8 cellular contexts compared by ENCODE assay signal in genomic region chr11:27472398-27473016, GRCh38. TPM values are rescaled to one million over a fixed set of nuclear protein-coding genes. Genes with fewer than 3 reads are reported as not detected.
DNase-seq lines count a peak whose midpoint lies in the region; ATAC-seq and TF ChIP-seq lines count a peak whose summit lies in the region.

A gene with protein sequence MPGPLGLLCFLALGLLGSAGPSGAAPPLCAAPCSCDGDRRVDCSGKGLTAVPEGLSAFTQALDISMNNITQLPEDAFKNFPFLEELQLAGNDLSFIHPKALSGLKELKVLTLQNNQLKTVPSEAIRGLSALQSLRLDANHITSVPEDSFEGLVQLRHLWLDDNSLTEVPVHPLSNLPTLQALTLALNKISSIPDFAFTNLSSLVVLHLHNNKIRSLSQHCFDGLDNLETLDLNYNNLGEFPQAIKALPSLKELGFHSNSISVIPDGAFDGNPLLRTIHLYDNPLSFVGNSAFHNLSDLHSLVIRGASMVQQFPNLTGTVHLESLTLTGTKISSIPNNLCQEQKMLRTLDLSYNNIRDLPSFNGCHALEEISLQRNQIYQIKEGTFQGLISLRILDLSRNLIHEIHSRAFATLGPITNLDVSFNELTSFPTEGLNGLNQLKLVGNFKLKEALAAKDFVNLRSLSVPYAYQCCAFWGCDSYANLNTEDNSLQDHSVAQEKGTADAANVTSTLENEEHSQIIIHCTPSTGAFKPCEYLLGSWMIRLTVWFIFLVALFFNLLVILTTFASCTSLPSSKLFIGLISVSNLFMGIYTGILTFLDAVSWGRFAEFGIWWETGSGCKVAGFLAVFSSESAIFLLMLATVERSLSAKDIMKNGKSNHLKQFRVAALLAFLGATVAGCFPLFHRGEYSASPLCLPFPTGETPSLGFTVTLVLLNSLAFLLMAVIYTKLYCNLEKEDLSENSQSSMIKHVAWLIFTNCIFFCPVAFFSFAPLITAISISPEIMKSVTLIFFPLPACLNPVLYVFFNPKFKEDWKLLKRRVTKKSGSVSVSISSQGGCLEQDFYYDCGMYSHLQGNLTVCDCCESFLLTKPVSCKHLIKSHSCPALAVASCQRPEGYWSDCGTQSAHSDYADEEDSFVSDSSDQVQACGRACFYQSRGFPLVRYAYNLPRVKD (minus strand): TSS chr11:27472790. CDS start chr11:27472302, 488 bp downstream.

- CTCF ChIA-PET in GM10248 (lab: Yijun Ruan, JAX): interaction anchor here (1.0 to 5.8 kb wide), 4 partner anchors 11 to 26 kb away, joined by 3 to 42 read pairs (median 4); no protein-coding TSS in a partner anchor

- peaks cover 16% of the 10 kb centered on the region for H3K4me1 Mint-ChIP-seq in T-helper 17 cell

- POLR2A ChIA-PET in GM10248 (lab: Yijun Ruan, JAX): no interaction called here

- H3K27ac Mint-ChIP-seq in T-helper 17 cell: peak within 1 kb of the TSS; percentile 84

- H3K27ac ChIP-seq in angular gyrus (ENCODE audit: low read depth, low read length): peak within 1 kb of the TSS; percentile 53
- H3K27ac ChIP-seq in upper lobe of right lung: peak within 1 kb of the TSS; percentile 60

- H3K36me3 ChIP-seq in upper lobe of right lung: no peaks in the 10 kb centered on the region

- intact Hi-C loops in left ventricle myocardium superior (cut with micrococcal nuclease): no loop called here
- intact Hi-C loops in posterior vena cava (cut with DNase I): no loop called here
- intact Hi-C loops in upper lobe of right lung (cut with DNase I): no loop called here

- DNase-seq in GM10248 (ENCODE audit: extremely low spot score) (peak; percentile 66), NCI-H146 (lab: John Stamatoyannopoulos, UW) (peak; percentile 99), T-helper 17 cell (peak; percentile 43 to 53 (median 46)), left ventricle myocardium superior (peak; percentile 93), posterior vena cava (ENCODE audit: low spot score) (peak; percentile 95), upper lobe of right lung (peak; percentile 84)

- peak within 1 kb of the TSS; percentile 100 for H3K4me3 Mint-ChIP-seq in T-helper 17 cell

- ATAC-seq in HG02763 (IDR thresholded peaks at IDR 0.05; ENCODE audit: unreplicated experiment) (peak; percentile 73), T-helper 17 cell (peak; percentile 92), left ventricle myocardium superior (peak; percentile 96), upper lobe of right lung (peak; percentile 92)

- no peaks in the 10 kb centered on the region for H3K9me3 ChIP-seq in T-helper 17 cell (ENCODE audit: control insufficient read depth, low read length, poor library complexity, severe bottlenecking)
- no peaks in the 10 kb centered on the region for H3K9me3 ChIP-seq in upper lobe of right lung

- H3K27me3 ChIP-seq in upper lobe of right lung: peaks cover 15% of the 10 kb centered on the region

- peaks cover 3% of the 10 kb centered on the region for H3K36me3 Mint-ChIP-seq in T-helper 17 cell (ENCODE audit: low read depth)

- peaks cover 11% of the 10 kb centered on the region for H3K4me1 ChIP-seq in upper lobe of right lung

- TF ChIP-seq CTCF in GM10248 (IDR thresholded peaks at IDR 0.05; ENCODE audit: control extremely low read depth, extremely low read depth, low read depth, missing control alignments) (no peak), upper lobe of right lung (IDR thresholded peaks at IDR 0.05) (no peak)

- peak within 1 kb of the TSS; percentile 66 for H3K4me3 ChIP-seq in upper lobe of right lung

- peaks cover 34% of the 10 kb centered on the region for H3K27me3 Mint-ChIP-seq in T-helper 17 cell

RNA-seq across cellular contexts. Expression of the gene that starts here (rescaled TPM):
- total RNA-seq in T-helper 17 cell (under 1 TPM; 0.39 to 0.94 TPM), left ventricle myocardium superior (43.5 TPM), posterior vena cava (10 to 100 TPM; 10.8 to 15.4 TPM), upper lobe of right lung (7.5 TPM)

Comparison
In these comparisons a context has a peak if more than half of its experiments do, and no peak if none do; other contexts are left out.
1. Peak in every context shown above with its lines: DNase-seq, ATAC-seq, H3K4me3 ChIP-seq and H3K27ac ChIP-seq.
2. Peak in DNase-seq and ATAC-seq in T-helper 17 cell; RNA of the gene not detected or under 1 TPM.
3. DNase-seq: peak in every context shown above with its lines; median percentile 99 in NCI-H146; 95 in posterior vena cava; 93 in left ventricle myocardium superior; 84 in upper lobe of right lung; 66 in GM10248; 46 in T-helper 17 cell.